ENCODE assay signal across 1 cellular context in genomic region chr4:119580293-119580692, GRCh38.
TF ChIP-seq lines count a peak whose summit lies in the region.

No MANE protein-coding gene starts in this region.

TF ChIP-seq in IMR-90, 13 proteins besides CTCF, POLR2A, EP300 and RAD21 (continued from another document):
- TF ChIP-seq ELK1 (IDR thresholded peaks at IDR 0.05; ENCODE audit: borderline replicate concordance, low read depth, low read length): no peak
- no peak for TF ChIP-seq SMC3 (IDR thresholded peaks at IDR 0.05; ENCODE audit: low read depth, low read length)
- no peak for TF ChIP-seq BHLHE40 (IDR thresholded peaks at IDR 0.05; ENCODE audit: low read depth, low read length)
